ENCODE assay signal across 22 cellular contexts in the genomic region with DNA sequence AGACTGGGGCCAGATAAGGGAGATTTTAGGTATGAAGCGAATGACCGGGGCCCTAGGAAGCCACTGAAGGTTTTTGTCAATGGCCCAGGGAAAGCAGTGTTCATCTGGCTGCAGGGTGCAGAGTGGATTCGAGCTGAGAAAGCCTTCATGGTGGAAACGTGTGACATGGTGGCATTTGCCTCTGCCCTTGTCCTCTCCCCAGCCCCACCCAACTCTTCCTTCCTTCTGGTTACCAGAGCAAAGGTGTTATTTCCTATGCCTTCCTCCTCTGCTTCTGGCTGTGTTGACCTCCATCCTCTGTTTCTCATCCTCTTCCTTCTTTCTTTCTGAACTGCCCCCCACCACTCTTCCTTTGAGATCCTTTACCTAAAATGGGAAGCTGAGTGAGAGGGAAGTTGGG.
"Had no signal": no experiment of that assay in that cellular context is flagged by ENCODE, and none has a peak within 500 bp of the region (broad histone marks: within the 10 kb centered on the region; RNA-seq: fewer than 3 reads in every experiment).

No MANE protein-coding gene starts in this region.

- H3K9me3 ChIP-seq: esophagus squamous epithelium, gastrocnemius medialis, upper lobe of left lung had no signal

- DNase-seq: activated CD4-positive, alpha-beta T cell treated with anti-CD3 and anti-CD28 coated beads, Interleukin-2, amount 50 U/mL, for 1 hour; activated CD4-positive, CD25-positive, alpha-beta regulatory T cell; activated T-cell treated with anti-CD3 and anti-CD28 coated beads for 4 hours; amygdala; cerebellar nuclear complex; endodermal cell; esophagus squamous epithelium; gastrocnemius medialis; hippocampal formation; left ventricle myocardium superior; mammary epithelial cell; nephron progenitor cell; nucleus accumbens; right cardiac atrium; stimulated activated CD4-positive, alpha-beta T cell treated with anti-CD3 and anti-CD28 coated beads, Interleukin-4, amount 100 ng/mL, for 24 hours; stimulated activated naive CD8-positive, alpha-beta T cell treated with anti-CD3 and anti-CD28 coated beads, Interleukin-15, Interleukin-2, amounts not matched to agents 100 U/mL and 50 U/mL, for 24 hours; T-helper 9 cell; upper lobe of left lung had no signal

- ATAC-seq: gastrocnemius medialis; left ventricle myocardium superior; right cardiac atrium; stimulated activated naive CD8-positive, alpha-beta T cell treated with anti-CD3 and anti-CD28 coated beads, Interleukin-15, Interleukin-2, amounts not matched to agents 100 U/mL and 50 U/mL, for 24 hours had no signal

- H3K36me3 Mint-ChIP-seq: mesothelial cell of epicardium had no signal

- H3K4me3 Mint-ChIP-seq: endodermal cell, mesothelial cell of epicardium, nephron progenitor cell had no signal

- H3K9me3 Mint-ChIP-seq: endodermal cell, mesothelial cell of epicardium, nephron progenitor cell had no signal

- H3K27ac Mint-ChIP-seq: endodermal cell, mesothelial cell of epicardium, nephron progenitor cell had no signal

- H3K4me1 ChIP-seq: gastrocnemius medialis, parathyroid adenoma had no signal

- H3K27me3 ChIP-seq: esophagus squamous epithelium, gastrocnemius medialis, upper lobe of left lung had no signal

- H3K4me3 ChIP-seq: coronary artery, esophagus squamous epithelium, gastrocnemius medialis, SK-N-MC, upper lobe of left lung had no signal

- H3K36me3 ChIP-seq: esophagus squamous epithelium, gastrocnemius medialis, upper lobe of left lung had no signal

- H3K27ac ChIP-seq: coronary artery, esophagus squamous epithelium, gastrocnemius medialis, parathyroid adenoma, SK-N-MC, upper lobe of left lung had no signal
